ENCODE assay signal across 19 cellular contexts in genomic region chr2:172216348-172216933, GRCh38.
DNase-seq lines count a peak whose midpoint lies in the region; ATAC-seq, FAIRE-seq and TF ChIP-seq lines count a peak whose summit lies in the region.
"Had no signal": no experiment of that assay in that cellular context is flagged by ENCODE, and none has a peak within 500 bp of the region (broad histone marks: within the 10 kb centered on the region; RNA-seq: fewer than 3 reads in every experiment).

No MANE protein-coding gene starts in this region.

- no peak overlapping the region for H3K9ac ChIP-seq in keratinocyte (ENCODE audit: control insufficient read depth, extremely low read depth, insufficient read depth, low read length)

- TF ChIP-seq CTCF in body of pancreas (IDR thresholded peaks at IDR 0.05), result no peak
- TF ChIP-seq CTCF in keratinocyte (optimal IDR thresholded peaks at IDR 0.05 in 1 of 3, IDR thresholded peaks at IDR 0.05 in 1 of 3, conservative IDR thresholded peaks at IDR 0.05 in 1 of 3; ENCODE audit: extremely low read depth in 1 of 3, insufficient read depth in 2 of 3, low read length in 3 of 3), result no peak
- TF ChIP-seq CTCF in natural killer cell (IDR thresholded peaks at IDR 0.05), result no peak

- H3K36me3 ChIP-seq in body of pancreas (replicated peaks in 1 of 2; ENCODE audit: insufficient read depth in 1 of 2, low read depth in 2 of 2) (no peaks in the 10 kb centered on the region), keratinocyte (ENCODE audit: control insufficient read depth in 2 of 2, extremely low read depth in 1 of 2, insufficient read depth in 2 of 2, low read length in 2 of 2) (no peaks in the 10 kb centered on the region)

- CTCF ChIA-PET in activated CD8-positive, alpha-beta memory T cell treated with anti-CD3 and anti-CD28 coated beads, Interleukin-2, amount 10 ng/mL, durations not matched to agents 7 days and 5 days (lab: Charles Lee), result interaction anchor here (0.6 kb wide), 1 partner anchor 1142 kb away, joined by 3 read pairs; no protein-coding TSS in a partner anchor

- H3K27ac ChIP-seq in body of pancreas (no peak overlapping the region), keratinocyte (ENCODE audit: control insufficient read depth, insufficient read depth, low read length) (peak overlapping the region; percentile 34)
- H3K27ac ChIP-seq: A549, SK-N-MC had no signal

- peaks cover 4% of the 10 kb centered on the region for H3K4me1 ChIP-seq in body of pancreas
- H3K4me1 ChIP-seq in keratinocyte (ENCODE audit: control insufficient read depth, extremely low read depth, insufficient read depth, low read length), result peaks cover 35% of the 10 kb centered on the region
- H3K4me1 ChIP-seq: A549 had no signal

- no peaks in the 10 kb centered on the region for H3K4me1 Mint-ChIP-seq in stimulated activated memory B cell treated with anti-CD40 and anti-IgM and Interleukin-4, amounts not matched to agents 10 μg/mL and 1 μg/mL and 100 μg/mL, for 72 hours
- no peaks in the 10 kb centered on the region for H3K4me1 Mint-ChIP-seq in natural killer cell
- peaks cover 5% of the 10 kb centered on the region for H3K4me1 Mint-ChIP-seq in activated CD8-positive, alpha-beta memory T cell treated with anti-CD3 and anti-CD28 coated beads, Interleukin-2, amount 10 ng/mL, durations not matched to agents 7 days and 5 days

- H3K9me3 ChIP-seq in body of pancreas (no peaks in the 10 kb centered on the region), keratinocyte (ENCODE audit: control insufficient read depth, low read depth, low read length) (no peaks in the 10 kb centered on the region)
- H3K9me3 ChIP-seq: A549 had no signal

- H3K79me2 ChIP-seq in keratinocyte (ENCODE audit: control insufficient read depth, insufficient read depth, low read length), result no peaks in the 10 kb centered on the region

- WGBS in body of pancreas, 2 donors, result 57 to 65% methylated on average over 7 of the region's 7 CpGs

- H3K4me3 ChIP-seq in body of pancreas (no peak overlapping the region), keratinocyte (ENCODE audit: control insufficient read depth in 2 of 3, extremely low read depth in 1 of 3, insufficient read depth in 2 of 3, low read depth in 1 of 3, low read length in 3 of 3) (no peak overlapping the region)
- H3K4me3 ChIP-seq: A549, SK-N-MC had no signal

- no peaks in the 10 kb centered on the region for H3K9me1 ChIP-seq in keratinocyte (ENCODE audit: control insufficient read depth, extremely low read depth, insufficient read depth, low read length)

- no peaks in the 10 kb centered on the region for H3K9me3 Mint-ChIP-seq in stimulated activated memory B cell treated with anti-CD40 and anti-IgM and Interleukin-4, amounts not matched to agents 10 μg/mL and 1 μg/mL and 100 μg/mL, for 72 hours
- H3K9me3 Mint-ChIP-seq in natural killer cell, result no peaks in the 10 kb centered on the region
- H3K9me3 Mint-ChIP-seq in activated CD8-positive, alpha-beta memory T cell treated with anti-CD3 and anti-CD28 coated beads, Interleukin-2, amount 10 ng/mL, durations not matched to agents 7 days and 5 days (ENCODE audit: low read depth), result no peaks in the 10 kb centered on the region
- H3K9me3 Mint-ChIP-seq: CD14-positive monocyte had no signal

- no peak for TF ChIP-seq POLR2A in body of pancreas (IDR thresholded peaks at IDR 0.05)

- H3K4me3 Mint-ChIP-seq in stimulated activated memory B cell treated with anti-CD40 and anti-IgM and Interleukin-4, amounts not matched to agents 10 μg/mL and 1 μg/mL and 100 μg/mL, for 72 hours, result no peak overlapping the region
- H3K4me3 Mint-ChIP-seq in natural killer cell, result no peak overlapping the region
- no peak overlapping the region for H3K4me3 Mint-ChIP-seq in activated CD8-positive, alpha-beta memory T cell treated with anti-CD3 and anti-CD28 coated beads, Interleukin-2, amount 10 ng/mL, durations not matched to agents 7 days and 5 days
- H3K4me3 Mint-ChIP-seq: CD14-positive monocyte had no signal

- H3K27me3 Mint-ChIP-seq in stimulated activated memory B cell treated with anti-CD40 and anti-IgM and Interleukin-4, amounts not matched to agents 10 μg/mL and 1 μg/mL and 100 μg/mL, for 72 hours, result peaks cover 28% of the 10 kb centered on the region
- H3K27me3 Mint-ChIP-seq in natural killer cell (ENCODE audit: low read depth in 2 of 2), result no peaks in the 10 kb centered on the region
- H3K27me3 Mint-ChIP-seq in activated CD8-positive, alpha-beta memory T cell treated with anti-CD3 and anti-CD28 coated beads, Interleukin-2, amount 10 ng/mL, durations not matched to agents 7 days and 5 days, result peaks cover 3% of the 10 kb centered on the region

- intact Hi-C loops in body of pancreas (cut with DNase I) (no loop called here), natural killer cell (cut with micrococcal nuclease) (no loop called here)

- FAIRE-seq in keratinocyte (lab: Jason Lieb, UNC), result peak; percentile 90
- FAIRE-seq: A549, GM12892 had no signal

- DNase-seq in NCI-H2227 (lab: John Stamatoyannopoulos, UW; ENCODE audit: unreplicated experiment) (peak; percentile 27), NCI-H2227 treated with DMSO at 0.1 percent for 48 hours (lab: John Stamatoyannopoulos, UW) (no peak), body of pancreas (peak in 1 of 4 donors; percentile 25), keratinocyte (ENCODE audit: low read depth, low spot score) (no peak), natural killer cell (no peak)
- no peak for DNase-seq in activated CD8-positive, alpha-beta memory T cell treated with anti-CD3 and anti-CD28 coated beads, Interleukin-2, amount 10 ng/mL, durations not matched to agents 7 days and 5 days
- DNase-seq: DND-41, GDM1, KBM-7, NCI-H1092, NCI-H2029, NCI-H82 had no signal

- H4K20me1 ChIP-seq in keratinocyte (ENCODE audit: control insufficient read depth, extremely low read depth, insufficient read depth, low read length), result no peaks in the 10 kb centered on the region

- H3K27ac Mint-ChIP-seq in stimulated activated memory B cell treated with anti-CD40 and anti-IgM and Interleukin-4, amounts not matched to agents 10 μg/mL and 1 μg/mL and 100 μg/mL, for 72 hours, result no peak overlapping the region
- H3K27ac Mint-ChIP-seq in natural killer cell, result no peak overlapping the region
- no peak overlapping the region for H3K27ac Mint-ChIP-seq in activated CD8-positive, alpha-beta memory T cell treated with anti-CD3 and anti-CD28 coated beads, Interleukin-2, amount 10 ng/mL, durations not matched to agents 7 days and 5 days

- dilution Hi-C loops in keratinocyte (cut with MboI; ENCODE audit: extremely low pct_ligation_motif_present, low sequenced_read_pairs), result no loop called here

- peak overlapping the region; percentile 8 for H2AFZ ChIP-seq in keratinocyte (ENCODE audit: control insufficient read depth, low read length)

- no peaks in the 10 kb centered on the region for H3K36me3 Mint-ChIP-seq in stimulated activated memory B cell treated with anti-CD40 and anti-IgM and Interleukin-4, amounts not matched to agents 10 μg/mL and 1 μg/mL and 100 μg/mL, for 72 hours
- no peaks in the 10 kb centered on the region for H3K36me3 Mint-ChIP-seq in natural killer cell
- no peaks in the 10 kb centered on the region for H3K36me3 Mint-ChIP-seq in activated CD8-positive, alpha-beta memory T cell treated with anti-CD3 and anti-CD28 coated beads, Interleukin-2, amount 10 ng/mL, durations not matched to agents 7 days and 5 days
- H3K36me3 Mint-ChIP-seq: CD14-positive monocyte had no signal

- ATAC-seq in body of pancreas (peak; percentile 38), GM19455 (IDR thresholded peaks at IDR 0.05; ENCODE audit: unreplicated experiment) (no peak), natural killer cell (no peak)
- peak; percentile 45 for ATAC-seq in stimulated activated memory B cell treated with anti-CD40 and anti-IgM and Interleukin-4, amounts not matched to agents 10 μg/mL and 1 μg/mL and 100 μg/mL, for 72 hours
- no peak for ATAC-seq in activated CD8-positive, alpha-beta memory T cell treated with anti-CD3 and anti-CD28 coated beads, Interleukin-2, amount 10 ng/mL, durations not matched to agents 7 days and 5 days
- ATAC-seq: Right ventricle myocardium inferior had no signal

- H3K4me2 ChIP-seq in keratinocyte (ENCODE audit: control insufficient read depth, extremely low read depth, insufficient read depth, low read depth, low read length), result peak overlapping the region; percentile 15
- H3K4me2 ChIP-seq: A549 had no signal

- H3K27me3 ChIP-seq in body of pancreas (no peaks in the 10 kb centered on the region), keratinocyte (ENCODE audit: control insufficient read depth, extremely low read depth, insufficient read depth, low read length) (no peaks in the 10 kb centered on the region)

Comparison
In these comparisons a context has a peak if more than half of its experiments do, and no peak if none do; other contexts are left out.
1. ATAC-seq: peak in body of pancreas (single experiment) and stimulated activated memory B cell treated with anti-CD40 and anti-IgM and Interleukin-4, amounts not matched to agents 10 μg/mL and 1 μg/mL and 100 μg/mL, for 72 hours (single experiment); none in GM19455 (single experiment), natural killer cell (0 of 3) and activated CD8-positive, alpha-beta memory T cell treated with anti-CD3 and anti-CD28 coated beads, Interleukin-2, amount 10 ng/mL, durations not matched to agents 7 days and 5 days (single experiment).